ENCODE assay signal across 1 cellular context in the genomic region with DNA sequence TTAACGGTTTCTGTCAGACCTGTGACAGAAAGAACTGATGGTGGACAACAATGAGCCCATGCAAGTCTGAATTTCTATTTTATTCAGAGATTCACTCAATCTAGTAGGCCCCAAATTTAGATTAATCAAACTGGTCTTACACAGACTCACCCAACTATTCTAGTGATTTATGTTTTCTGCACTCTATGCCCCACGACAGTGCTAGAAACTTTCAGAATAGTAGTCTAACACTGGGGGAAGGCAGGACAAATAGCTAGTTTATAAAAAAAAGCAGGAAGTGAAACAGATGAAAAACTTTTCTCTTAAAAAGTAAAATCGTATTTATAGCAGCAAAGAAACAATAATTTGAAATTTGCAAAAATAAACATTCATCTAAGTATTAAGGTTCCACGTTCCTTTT.
TF ChIP-seq lines count a peak whose summit lies in the region.

No MANE protein-coding gene starts in this region.

TF ChIP-seq in WTC11, 78 proteins besides CTCF, POLR2A, EP300 and RAD21 (continued from another document):
- TF ChIP-seq, protein P1, sequence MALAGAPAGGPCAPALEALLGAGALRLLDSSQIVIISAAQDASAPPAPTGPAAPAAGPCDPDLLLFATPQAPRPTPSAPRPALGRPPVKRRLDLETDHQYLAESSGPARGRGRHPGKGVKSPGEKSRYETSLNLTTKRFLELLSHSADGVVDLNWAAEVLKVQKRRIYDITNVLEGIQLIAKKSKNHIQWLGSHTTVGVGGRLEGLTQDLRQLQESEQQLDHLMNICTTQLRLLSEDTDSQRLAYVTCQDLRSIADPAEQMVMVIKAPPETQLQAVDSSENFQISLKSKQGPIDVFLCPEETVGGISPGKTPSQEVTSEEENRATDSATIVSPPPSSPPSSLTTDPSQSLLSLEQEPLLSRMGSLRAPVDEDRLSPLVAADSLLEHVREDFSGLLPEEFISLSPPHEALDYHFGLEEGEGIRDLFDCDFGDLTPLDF (CRISPR knock-in tag; IDR thresholded peaks at IDR 0.05), result no peak
- TF ChIP-seq EMX1 (CRISPR knock-in tag; IDR thresholded peaks at IDR 0.05), result no peak
- TF ChIP-seq NFATC4 (CRISPR knock-in tag; IDR thresholded peaks at IDR 0.05), result no peak
- TF ChIP-seq FOXJ3 (CRISPR knock-in tag; IDR thresholded peaks at IDR 0.05; ENCODE audit: borderline replicate concordance), result no peak
- TF ChIP-seq, protein P2, sequence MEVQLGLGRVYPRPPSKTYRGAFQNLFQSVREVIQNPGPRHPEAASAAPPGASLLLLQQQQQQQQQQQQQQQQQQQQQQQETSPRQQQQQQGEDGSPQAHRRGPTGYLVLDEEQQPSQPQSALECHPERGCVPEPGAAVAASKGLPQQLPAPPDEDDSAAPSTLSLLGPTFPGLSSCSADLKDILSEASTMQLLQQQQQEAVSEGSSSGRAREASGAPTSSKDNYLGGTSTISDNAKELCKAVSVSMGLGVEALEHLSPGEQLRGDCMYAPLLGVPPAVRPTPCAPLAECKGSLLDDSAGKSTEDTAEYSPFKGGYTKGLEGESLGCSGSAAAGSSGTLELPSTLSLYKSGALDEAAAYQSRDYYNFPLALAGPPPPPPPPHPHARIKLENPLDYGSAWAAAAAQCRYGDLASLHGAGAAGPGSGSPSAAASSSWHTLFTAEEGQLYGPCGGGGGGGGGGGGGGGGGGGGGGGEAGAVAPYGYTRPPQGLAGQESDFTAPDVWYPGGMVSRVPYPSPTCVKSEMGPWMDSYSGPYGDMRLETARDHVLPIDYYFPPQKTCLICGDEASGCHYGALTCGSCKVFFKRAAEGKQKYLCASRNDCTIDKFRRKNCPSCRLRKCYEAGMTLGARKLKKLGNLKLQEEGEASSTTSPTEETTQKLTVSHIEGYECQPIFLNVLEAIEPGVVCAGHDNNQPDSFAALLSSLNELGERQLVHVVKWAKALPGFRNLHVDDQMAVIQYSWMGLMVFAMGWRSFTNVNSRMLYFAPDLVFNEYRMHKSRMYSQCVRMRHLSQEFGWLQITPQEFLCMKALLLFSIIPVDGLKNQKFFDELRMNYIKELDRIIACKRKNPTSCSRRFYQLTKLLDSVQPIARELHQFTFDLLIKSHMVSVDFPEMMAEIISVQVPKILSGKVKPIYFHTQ (CRISPR knock-in tag; IDR thresholded peaks at IDR 0.05), result no peak
- TF ChIP-seq, protein P3, sequence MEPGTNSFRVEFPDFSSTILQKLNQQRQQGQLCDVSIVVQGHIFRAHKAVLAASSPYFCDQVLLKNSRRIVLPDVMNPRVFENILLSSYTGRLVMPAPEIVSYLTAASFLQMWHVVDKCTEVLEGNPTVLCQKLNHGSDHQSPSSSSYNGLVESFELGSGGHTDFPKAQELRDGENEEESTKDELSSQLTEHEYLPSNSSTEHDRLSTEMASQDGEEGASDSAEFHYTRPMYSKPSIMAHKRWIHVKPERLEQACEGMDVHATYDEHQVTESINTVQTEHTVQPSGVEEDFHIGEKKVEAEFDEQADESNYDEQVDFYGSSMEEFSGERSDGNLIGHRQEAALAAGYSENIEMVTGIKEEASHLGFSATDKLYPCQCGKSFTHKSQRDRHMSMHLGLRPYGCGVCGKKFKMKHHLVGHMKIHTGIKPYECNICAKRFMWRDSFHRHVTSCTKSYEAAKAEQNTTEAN (CRISPR knock-in tag; IDR thresholded peaks at IDR 0.05), result no peak
- TF ChIP-seq, protein P4, sequence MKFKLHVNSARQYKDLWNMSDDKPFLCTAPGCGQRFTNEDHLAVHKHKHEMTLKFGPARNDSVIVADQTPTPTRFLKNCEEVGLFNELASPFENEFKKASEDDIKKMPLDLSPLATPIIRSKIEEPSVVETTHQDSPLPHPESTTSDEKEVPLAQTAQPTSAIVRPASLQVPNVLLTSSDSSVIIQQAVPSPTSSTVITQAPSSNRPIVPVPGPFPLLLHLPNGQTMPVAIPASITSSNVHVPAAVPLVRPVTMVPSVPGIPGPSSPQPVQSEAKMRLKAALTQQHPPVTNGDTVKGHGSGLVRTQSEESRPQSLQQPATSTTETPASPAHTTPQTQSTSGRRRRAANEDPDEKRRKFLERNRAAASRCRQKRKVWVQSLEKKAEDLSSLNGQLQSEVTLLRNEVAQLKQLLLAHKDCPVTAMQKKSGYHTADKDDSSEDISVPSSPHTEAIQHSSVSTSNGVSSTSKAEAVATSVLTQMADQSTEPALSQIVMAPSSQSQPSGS (CRISPR knock-in tag; IDR thresholded peaks at IDR 0.05; ENCODE audit: borderline replicate concordance, low read depth), result no peak
- TF ChIP-seq, protein P5, sequence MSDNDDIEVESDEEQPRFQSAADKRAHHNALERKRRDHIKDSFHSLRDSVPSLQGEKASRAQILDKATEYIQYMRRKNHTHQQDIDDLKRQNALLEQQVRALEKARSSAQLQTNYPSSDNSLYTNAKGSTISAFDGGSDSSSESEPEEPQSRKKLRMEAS (CRISPR knock-in tag; IDR thresholded peaks at IDR 0.05), result no peak
- TF ChIP-seq, protein P6, sequence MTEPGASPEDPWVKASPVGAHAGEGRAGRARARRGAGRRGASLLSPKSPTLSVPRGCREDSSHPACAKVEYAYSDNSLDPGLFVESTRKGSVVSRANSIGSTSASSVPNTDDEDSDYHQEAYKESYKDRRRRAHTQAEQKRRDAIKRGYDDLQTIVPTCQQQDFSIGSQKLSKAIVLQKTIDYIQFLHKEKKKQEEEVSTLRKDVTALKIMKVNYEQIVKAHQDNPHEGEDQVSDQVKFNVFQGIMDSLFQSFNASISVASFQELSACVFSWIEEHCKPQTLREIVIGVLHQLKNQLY (CRISPR knock-in tag; IDR thresholded peaks at IDR 0.05), result no peak
- TF ChIP-seq OVOL2 (CRISPR knock-in tag; IDR thresholded peaks at IDR 0.05; ENCODE audit: borderline replicate concordance), result no peak
- no peak for TF ChIP-seq CREB1 (CRISPR knock-in tag; IDR thresholded peaks at IDR 0.05)
- TF ChIP-seq ETV6 (CRISPR knock-in tag; IDR thresholded peaks at IDR 0.05), result no peak
- TF ChIP-seq, protein P7, sequence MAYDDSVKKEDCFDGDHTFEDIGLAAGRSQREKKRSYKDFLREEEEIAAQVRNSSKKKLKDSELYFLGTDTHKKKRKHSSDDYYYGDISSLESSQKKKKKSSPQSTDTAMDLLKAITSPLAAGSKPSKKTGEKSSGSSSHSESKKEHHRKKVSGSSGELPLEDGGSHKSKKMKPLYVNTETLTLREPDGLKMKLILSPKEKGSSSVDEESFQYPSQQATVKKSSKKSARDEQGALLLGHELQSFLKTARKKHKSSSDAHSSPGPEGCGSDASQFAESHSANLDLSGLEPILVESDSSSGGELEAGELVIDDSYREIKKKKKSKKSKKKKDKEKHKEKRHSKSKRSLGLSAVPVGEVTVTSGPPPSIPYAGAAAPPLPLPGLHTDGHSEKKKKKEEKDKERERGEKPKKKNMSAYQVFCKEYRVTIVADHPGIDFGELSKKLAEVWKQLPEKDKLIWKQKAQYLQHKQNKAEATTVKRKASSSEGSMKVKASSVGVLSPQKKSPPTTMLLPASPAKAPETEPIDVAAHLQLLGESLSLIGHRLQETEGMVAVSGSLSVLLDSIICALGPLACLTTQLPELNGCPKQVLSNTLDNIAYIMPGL (CRISPR knock-in tag; IDR thresholded peaks at IDR 0.05), result no peak
- TF ChIP-seq, protein P8, sequence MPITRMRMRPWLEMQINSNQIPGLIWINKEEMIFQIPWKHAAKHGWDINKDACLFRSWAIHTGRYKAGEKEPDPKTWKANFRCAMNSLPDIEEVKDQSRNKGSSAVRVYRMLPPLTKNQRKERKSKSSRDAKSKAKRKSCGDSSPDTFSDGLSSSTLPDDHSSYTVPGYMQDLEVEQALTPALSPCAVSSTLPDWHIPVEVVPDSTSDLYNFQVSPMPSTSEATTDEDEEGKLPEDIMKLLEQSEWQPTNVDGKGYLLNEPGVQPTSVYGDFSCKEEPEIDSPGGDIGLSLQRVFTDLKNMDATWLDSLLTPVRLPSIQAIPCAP (CRISPR knock-in tag; IDR thresholded peaks at IDR 0.05), result no peak
- TF ChIP-seq CREM (CRISPR knock-in tag; IDR thresholded peaks at IDR 0.05), result no peak
- TF ChIP-seq, protein P9, sequence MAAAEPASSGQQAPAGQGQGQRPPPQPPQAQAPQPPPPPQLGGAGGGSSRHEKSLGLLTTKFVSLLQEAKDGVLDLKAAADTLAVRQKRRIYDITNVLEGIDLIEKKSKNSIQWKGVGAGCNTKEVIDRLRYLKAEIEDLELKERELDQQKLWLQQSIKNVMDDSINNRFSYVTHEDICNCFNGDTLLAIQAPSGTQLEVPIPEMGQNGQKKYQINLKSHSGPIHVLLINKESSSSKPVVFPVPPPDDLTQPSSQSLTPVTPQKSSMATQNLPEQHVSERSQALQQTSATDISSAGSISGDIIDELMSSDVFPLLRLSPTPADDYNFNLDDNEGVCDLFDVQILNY (CRISPR knock-in tag; IDR thresholded peaks at IDR 0.05), result no peak
- TF ChIP-seq GABPB1 (CRISPR knock-in tag; IDR thresholded peaks at IDR 0.05), result no peak
- TF ChIP-seq, protein P10, sequence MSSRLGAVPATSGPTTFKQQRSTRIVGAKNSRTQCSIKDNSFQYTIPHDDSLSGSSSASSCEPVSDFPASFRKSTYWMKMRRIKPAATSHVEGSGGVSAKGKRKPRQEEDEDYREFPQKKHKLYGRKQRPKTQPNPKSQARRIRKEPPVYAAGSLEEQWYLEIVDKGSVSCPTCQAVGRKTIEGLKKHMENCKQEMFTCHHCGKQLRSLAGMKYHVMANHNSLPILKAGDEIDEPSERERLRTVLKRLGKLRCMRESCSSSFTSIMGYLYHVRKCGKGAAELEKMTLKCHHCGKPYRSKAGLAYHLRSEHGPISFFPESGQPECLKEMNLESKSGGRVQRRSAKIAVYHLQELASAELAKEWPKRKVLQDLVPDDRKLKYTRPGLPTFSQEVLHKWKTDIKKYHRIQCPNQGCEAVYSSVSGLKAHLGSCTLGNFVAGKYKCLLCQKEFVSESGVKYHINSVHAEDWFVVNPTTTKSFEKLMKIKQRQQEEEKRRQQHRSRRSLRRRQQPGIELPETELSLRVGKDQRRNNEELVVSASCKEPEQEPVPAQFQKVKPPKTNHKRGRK (CRISPR knock-in tag; IDR thresholded peaks at IDR 0.05; ENCODE audit: borderline replicate concordance), result no peak
TF ChIP-seq in WTC11: peak in this region for 0.
